In genomic region chr11:69915501-69916250, GRCh38 we compare ENCODE assay signal across 9 cellular contexts.
DNase-seq lines count a peak whose midpoint lies in the region; ATAC-seq and TF ChIP-seq lines count a peak whose summit lies in the region.
"Had no signal": no experiment of that assay in that cellular context is flagged by ENCODE, and none has a peak within 500 bp of the region (broad histone marks: within the 10 kb centered on the region; RNA-seq: fewer than 3 reads in every experiment).

No MANE protein-coding gene starts in this region.

- peak overlapping the region; percentile 71 for H3K27ac ChIP-seq in skeletal muscle tissue (ENCODE audit: low read depth, low read length)
- H3K27ac ChIP-seq: SK-N-MC had no signal

- DNase-seq in COLO668 (lab: John Stamatoyannopoulos, UW; ENCODE audit: unreplicated experiment) (peak; percentile 41), HFF-Myc (ENCODE audit: extremely low read depth, low read depth) (peak; percentile 19), RKO (ENCODE audit: low spot score) (peak; percentile 71), astrocyte of the cerebellum (ENCODE audit: low read depth) (peak; percentile 26), iPS DF 4.7 (ENCODE audit: extremely low read depth, low spot score) (peak; percentile 33)

- H3K27me3 ChIP-seq in skeletal muscle tissue (ENCODE audit: control insufficient read depth in 3 of 3, insufficient read depth in 3 of 3, low read length in 3 of 3) = peaks cover 0 to 19% (median 7%) of the 10 kb centered on the region in 3 donors

- in situ Hi-C loops in astrocyte of the cerebellum (cut with HindIII; ENCODE audit: low sequenced_read_pairs) = no loop called here

- peaks cover 25 to 45% (median 33%) of the 10 kb centered on the region in 3 donors for H3K4me1 ChIP-seq in skeletal muscle tissue (ENCODE audit: control insufficient read depth in 3 of 3, insufficient read depth in 3 of 3, low read length in 3 of 3)

- H3K4me3 ChIP-seq in HFF-Myc (replicated peaks; ENCODE audit: low read depth, low read length) (no peak overlapping the region), astrocyte of the cerebellum (ENCODE audit: low read depth, low read length) (no peak overlapping the region), skeletal muscle tissue (ENCODE audit: low read length in 3 of 3) (peak overlapping the region in 2 of 3 donors; percentile 23 to 41)
- H3K4me3 ChIP-seq: SK-N-MC had no signal

- no peaks in the 10 kb centered on the region for H3K9me3 ChIP-seq in skeletal muscle tissue (ENCODE audit: control insufficient read depth in 3 of 3, low read length in 3 of 3)

- H3K36me3 ChIP-seq in skeletal muscle tissue (ENCODE audit: control insufficient read depth in 3 of 3, insufficient read depth in 3 of 3, low read length in 3 of 3) = no peaks in the 10 kb centered on the region

- peak; percentile 78 for TF ChIP-seq CTCF in HFF-Myc (IDR thresholded peaks at IDR 0.05; ENCODE audit: low read depth, low read length, missing control alignments)
- TF ChIP-seq CTCF in astrocyte of the cerebellum (IDR thresholded peaks at IDR 0.05; ENCODE audit: low read depth, low read length, missing control alignments) = peak; percentile 76

- ATAC-seq in GM21737 (IDR thresholded peaks at IDR 0.05; ENCODE audit: unreplicated experiment) (no peak), HG03280 (IDR thresholded peaks at IDR 0.05; ENCODE audit: unreplicated experiment) (no peak)

- H3K9ac ChIP-seq in skeletal muscle tissue (ENCODE audit: low read depth in 1 of 3, low read length in 3 of 3) = peak overlapping the region in 1 of 3 donors; percentile 54

Comparison
In these comparisons a context has a peak if more than half of its experiments do, and no peak if none do; other contexts are left out.
1. DNase-seq: peak in every context shown above with its lines; median percentile 71 in RKO; 41 in COLO668; 33 in iPS DF 4.7; 26 in astrocyte of the cerebellum; 19 in HFF-Myc.
2. H3K4me3 ChIP-seq: peak in skeletal muscle tissue (2 of 3); none in HFF-Myc (single experiment) and astrocyte of the cerebellum (single experiment).